Comparison of ENCODE assay signal across 20 cellular contexts in the genomic region with DNA sequence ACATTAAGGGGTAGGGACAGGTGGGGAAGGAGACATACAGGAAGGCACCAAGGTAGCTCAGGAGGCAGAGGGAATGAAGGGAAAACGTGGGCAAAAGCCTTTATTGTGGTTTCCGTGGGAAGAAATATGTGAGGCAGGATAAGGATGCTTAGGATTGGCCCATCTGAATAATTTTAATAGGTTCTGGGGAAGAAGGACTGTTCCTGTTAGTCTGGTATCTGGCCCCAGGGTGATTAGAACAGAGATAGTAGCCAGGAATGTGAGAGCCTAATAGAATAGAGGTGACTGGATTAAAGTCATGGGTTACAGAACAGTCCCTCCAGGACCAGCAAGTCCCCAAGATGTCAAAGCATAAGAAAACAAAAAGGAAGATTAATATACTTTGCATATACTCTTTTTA.
DNase-seq lines count a peak whose midpoint lies in the region; ATAC-seq and TF ChIP-seq lines count a peak whose summit lies in the region.
"Had no signal": no experiment of that assay in that cellular context is flagged by ENCODE, and none has a peak within 500 bp of the region (broad histone marks: within the 10 kb centered on the region; RNA-seq: fewer than 3 reads in every experiment).

No MANE protein-coding gene starts in this region.

- H3K18ac ChIP-seq in trophoblast cell (ENCODE audit: low read length), result no peak overlapping the region

- no CpG with 5 or more reads among the region's 2 CpGs for WGBS in trophoblast cell (ENCODE audit: extremely low coverage, insufficient coverage, insufficient read length)

- H4K91ac ChIP-seq in trophoblast cell (ENCODE audit: low read depth, low read length), result no peak overlapping the region

- POLR2A ChIA-PET in PC-9 (lab: Charles Lee; ENCODE audit: unreplicated experiment), result no interaction called here

- in situ Hi-C loops in brain microvascular endothelial cell (cut with HindIII; ENCODE audit: low pct_ligation_motif_present, low sequenced_read_pairs), result no loop called here

- H3K27ac ChIP-seq in PC-9 (peak overlapping the region; percentile 85), trophoblast cell (ENCODE audit: low read depth, low read length) (no peak overlapping the region), vagina (no peak overlapping the region), brain microvascular endothelial cell (no peak overlapping the region)

- H3K79me1 ChIP-seq in trophoblast cell (ENCODE audit: low read length), result peaks cover 2% of the 10 kb centered on the region

- CTCF ChIA-PET in PC-9 (lab: Charles Lee), result no interaction called here

- no peak overlapping the region for H2BK12ac ChIP-seq in trophoblast cell (ENCODE audit: low read length)

- H3K14ac ChIP-seq in trophoblast cell (ENCODE audit: low read length), result no peak overlapping the region

- no peak overlapping the region for H4K8ac ChIP-seq in trophoblast cell (ENCODE audit: low read depth, low read length)

- H3K23ac ChIP-seq in trophoblast cell (ENCODE audit: low read length), result no peak overlapping the region

- no peak overlapping the region for H2BK5ac ChIP-seq in trophoblast cell (ENCODE audit: low read depth, low read length, poor library complexity)

- peak overlapping the region; percentile 66; the same call in 1 of the 2 replicates for H3K4me2 ChIP-seq in PC-9
- H3K4me2 ChIP-seq in trophoblast cell (ENCODE audit: low read length), result no peak overlapping the region
- H3K4me2 ChIP-seq: SK-N-SH had no signal

- no peak overlapping the region for H2BK120ac ChIP-seq in trophoblast cell (ENCODE audit: insufficient read depth, low read length, poor library complexity)

- intact Hi-C loops in PC-9 (cut with micrococcal nuclease; ENCODE audit: unreplicated experiment), result no loop called here
- intact Hi-C loops in vagina (cut with DNase I), result no loop called here

- H3K9me3 ChIP-seq in PC-9 (ENCODE audit: insufficient read depth, low read depth) (no peaks in the 10 kb centered on the region), trophoblast cell (ENCODE audit: insufficient read depth, low read depth, low read length) (no peaks in the 10 kb centered on the region), vagina (no peaks in the 10 kb centered on the region)
- H3K9me3 ChIP-seq: SK-N-SH had no signal

- H3K79me2 ChIP-seq in PC-9 (ENCODE audit: low read depth) (no peaks in the 10 kb centered on the region), trophoblast cell (ENCODE audit: control insufficient read depth, insufficient read depth, low read length, poor library complexity) (no peaks in the 10 kb centered on the region)

- no peak overlapping the region for H3K4me3 ChIP-seq in PC-9
- H3K4me3 ChIP-seq in epithelial cell of esophagus (ENCODE audit: low read length), result no peak overlapping the region
- H3K4me3 ChIP-seq in trophoblast cell (ENCODE audit: low read depth, low read length), result no peak overlapping the region
- no peak overlapping the region for H3K4me3 ChIP-seq in vagina
- no peak overlapping the region for H3K4me3 ChIP-seq in brain microvascular endothelial cell (ENCODE audit: low read depth, low read length)
- H3K4me3 ChIP-seq: GM12878 had no signal

- no TSS peak for BruUV-seq in PC-9 (replicated peaks; lab: Mats Ljungman, UMichigan)

- H3K4ac ChIP-seq in trophoblast cell (ENCODE audit: low read depth, low read length), result no peak overlapping the region

- no peak overlapping the region for H3K9ac ChIP-seq in trophoblast cell (ENCODE audit: low read length)
- H3K9ac ChIP-seq: SK-N-SH had no signal

- H2AFZ ChIP-seq in PC-9, result no peak overlapping the region
- no peak overlapping the region for H2AFZ ChIP-seq in trophoblast cell (ENCODE audit: insufficient read depth, low read length, poor library complexity)

- H3K4me1 ChIP-seq in PC-9 (replicated peaks; ENCODE audit: insufficient read depth) (peaks cover 22% of the 10 kb centered on the region), trophoblast cell (ENCODE audit: control insufficient read depth in 1 of 2, insufficient read depth in 2 of 2, low read length in 2 of 2) (peaks cover 0 to 5% of the 10 kb centered on the region in 2 experiments), vagina (no peaks in the 10 kb centered on the region)

- no peaks in the 10 kb centered on the region for H4K20me1 ChIP-seq in PC-9 (ENCODE audit: insufficient read depth)

- H3K9me2 ChIP-seq in PC-9 (ENCODE audit: insufficient read depth), result no peaks in the 10 kb centered on the region
- H3K9me2 ChIP-seq: SK-N-SH had no signal

- H3F3A ChIP-seq in PC-9 (ENCODE audit: insufficient read depth, low read depth), result peaks cover 16% of the 10 kb centered on the region; the same call in 1 of the 2 replicates

- no peak overlapping the region for H4K12ac ChIP-seq in trophoblast cell (ENCODE audit: low read depth, low read length)

- no peak for TF ChIP-seq CTCF in PC-9 (conservative IDR thresholded peaks at IDR 0.05)
- no peak for TF ChIP-seq CTCF in epithelial cell of esophagus (IDR thresholded peaks at IDR 0.05; ENCODE audit: insufficient read depth, low read depth, low read length, missing control alignments)
- TF ChIP-seq CTCF in vagina (IDR thresholded peaks at IDR 0.05), result no peak
- no peak for TF ChIP-seq CTCF in brain microvascular endothelial cell (IDR thresholded peaks at IDR 0.05; ENCODE audit: low read depth, low read length, missing control alignments)

- no peak for ATAC-seq in GM19452 (IDR thresholded peaks at IDR 0.05; ENCODE audit: unreplicated experiment)
- ATAC-seq: GM12878 had no signal

- no peaks in the 10 kb centered on the region for H3K36me3 ChIP-seq in PC-9 (ENCODE audit: low read depth)
- no peaks in the 10 kb centered on the region for H3K36me3 ChIP-seq in trophoblast cell (ENCODE audit: control insufficient read depth in 1 of 2, insufficient read depth in 2 of 2, low read length in 2 of 2)
- H3K36me3 ChIP-seq in vagina, result no peaks in the 10 kb centered on the region
- no peaks in the 10 kb centered on the region for H3K36me3 ChIP-seq in brain microvascular endothelial cell (replicated peaks)

- TF ChIP-seq POLR2A in vagina (IDR thresholded peaks at IDR 0.05), result no peak

- H2AK5ac ChIP-seq in trophoblast cell (ENCODE audit: low read length), result no peak overlapping the region

- DNase-seq in ELF-1 (ENCODE audit: low read depth, low spot score), result peak; percentile 6
- DNase-seq in PC-9, result no peak
- peak; percentile 29 for DNase-seq in epithelial cell of esophagus (ENCODE audit: low read depth)
- DNase-seq in trophoblast cell, result peak; percentile 79 to 90
- DNase-seq in vagina (ENCODE audit: extremely low spot score in 2 of 2), result no peak
- DNase-seq in brain microvascular endothelial cell, result no peak
- DNase-seq: H9, HFFc6, NCI-H1694, NCI-H2081, NCI-H2171, NCI-H345, NCI-H524, NCI-H774, OCI-M1, RPMI8226, SHP77 treated with DMSO at 0.1 percent for 48 hours, SK-N-SH had no signal

- H3K27me3 ChIP-seq in PC-9 (ENCODE audit: insufficient read depth, low read depth), result no peaks in the 10 kb centered on the region
- H3K27me3 ChIP-seq in trophoblast cell (ENCODE audit: insufficient read depth, low read length), result no peaks in the 10 kb centered on the region
- no peaks in the 10 kb centered on the region for H3K27me3 ChIP-seq in vagina
- H3K27me3 ChIP-seq in brain microvascular endothelial cell (replicated peaks), result no peaks in the 10 kb centered on the region

Comparison
In these comparisons a context has a peak if more than half of its experiments do, and no peak if none do; other contexts are left out.
1. DNase-seq: peak in ELF-1 (single experiment), epithelial cell of esophagus (single experiment) and trophoblast cell (2 of 2); none in PC-9 (0 of 2), vagina (0 of 2) and brain microvascular endothelial cell (single experiment).